Comparison of ENCODE assay signal across 30 cellular contexts in the genomic region with DNA sequence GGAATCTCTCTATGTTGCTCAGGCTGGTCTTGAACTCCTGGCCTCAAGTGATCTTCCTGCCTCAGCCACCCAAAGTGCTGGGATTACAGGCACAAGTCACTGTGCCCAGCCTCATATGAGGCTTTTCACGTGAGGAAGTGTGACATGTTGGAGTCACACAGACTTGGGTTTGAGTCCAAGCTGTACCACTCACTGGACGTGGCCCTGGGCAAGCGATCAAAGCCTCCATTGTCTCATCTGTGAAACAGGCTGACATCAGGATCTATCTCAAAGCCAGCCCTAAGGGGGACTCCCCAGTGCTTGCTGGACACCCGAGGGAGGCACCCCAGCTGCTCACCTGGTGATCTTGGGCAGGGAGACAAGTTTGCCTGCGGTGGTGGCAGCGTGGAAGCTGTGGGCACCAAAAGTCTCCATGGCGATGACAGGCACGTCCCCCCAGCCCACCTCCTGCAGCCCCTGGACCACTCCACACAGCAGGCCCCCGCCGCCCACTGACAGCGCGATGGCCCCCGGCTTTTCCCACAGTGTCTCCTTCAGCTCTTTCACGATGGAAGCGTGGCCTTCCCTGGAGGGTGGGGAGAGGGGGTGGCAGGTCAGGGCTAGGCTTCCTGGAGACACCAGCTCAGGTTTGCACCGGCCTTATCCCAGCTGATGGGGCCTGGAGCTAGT. TPM values are rescaled to one million over a fixed set of nuclear protein-coding genes. Genes with fewer than 3 reads are reported as not detected.
DNase-seq lines count a peak whose midpoint lies in the region; ATAC-seq, FAIRE-seq and TF ChIP-seq lines count a peak whose summit lies in the region.
"Had no signal": no experiment of that assay in that cellular context is flagged by ENCODE, and none has a peak within 500 bp of the region (broad histone marks: within the 10 kb centered on the region; RNA-seq: fewer than 3 reads in every experiment).

No MANE protein-coding gene starts in this region.

- POLR2A ChIA-PET in SK-N-SH (lab: Yijun Ruan, JAX): no interaction called here

- H3K4me3 Mint-ChIP-seq in nephron progenitor cell: no peak overlapping the region
- H3K4me3 Mint-ChIP-seq: B cell had no signal

- 33% methylated on average over 15 of the region's 16 CpGs for WGBS in SK-N-SH (ENCODE audit: low lambda C conversion rate)

- no peaks in the 10 kb centered on the region for H3K79me2 ChIP-seq in SK-N-SH (ENCODE audit: insufficient read depth)

- intact Hi-C loops in mucosa of descending colon (cut with DNase I, micrococcal nuclease): no loop called here

- no peaks in the 10 kb centered on the region for H4K20me1 ChIP-seq in SK-N-SH (ENCODE audit: insufficient read depth)

- H3K9ac ChIP-seq in SK-N-SH: no peak overlapping the region
- H3K9ac ChIP-seq: KMS-11 had no signal

- no peaks in the 10 kb centered on the region for H3K4me1 ChIP-seq in SK-N-SH (ENCODE audit: control insufficient read depth in 1 of 2, insufficient read depth in 2 of 2, low read depth in 1 of 2, low read length in 1 of 2)
- no peaks in the 10 kb centered on the region for H3K4me1 ChIP-seq in mucosa of descending colon (ENCODE audit: low read depth)
- H3K4me1 ChIP-seq: stomach, transverse colon had no signal

- ATAC-seq in mucosa of descending colon (peak; percentile 9), GM18867 (IDR thresholded peaks at IDR 0.05; ENCODE audit: unreplicated experiment) (no peak)

- no peaks in the 10 kb centered on the region for H3K4me1 Mint-ChIP-seq in nephron progenitor cell
- H3K4me1 Mint-ChIP-seq: B cell had no signal

- no peaks in the 10 kb centered on the region for H3K9me3 Mint-ChIP-seq in nephron progenitor cell

- no peaks in the 10 kb centered on the region for H3K9me3 ChIP-seq in SK-N-SH
- H3K9me3 ChIP-seq in mucosa of descending colon: no peaks in the 10 kb centered on the region
- H3K9me3 ChIP-seq: stomach, transverse colon had no signal

- H3K4me3 ChIP-seq in SK-N-SH (ENCODE audit: low read depth in 2 of 2, low read length in 1 of 2) (no peak overlapping the region), mucosa of descending colon (no peak overlapping the region)
- H3K4me3 ChIP-seq: skin epidermis, stomach, transverse colon had no signal

- no peak overlapping the region for H3K4me2 ChIP-seq in SK-N-SH
- H3K4me2 ChIP-seq: KMS-11 had no signal

- no peaks in the 10 kb centered on the region for H3K9me2 ChIP-seq in SK-N-SH

- H3F3A ChIP-seq in SK-N-SH (replicated peaks; ENCODE audit: insufficient read depth): no peaks in the 10 kb centered on the region

- DNase-seq in Ammon's horn (ENCODE audit: low spot score) (peak; percentile 79), SK-N-SH (peak; percentile 42), frontal cortex (ENCODE audit: low spot score in 2 of 2) (peak; percentile 49 to 50), mucosa of descending colon (no peak), NCI-H2196 treated with DMSO at 0.1 percent for 48 hours (lab: John Stamatoyannopoulos, UW; ENCODE audit: unreplicated experiment) (no peak), nephron progenitor cell (no peak)
- no peak for DNase-seq in stimulated activated CD4-positive, alpha-beta T cell treated with anti-CD3 and anti-CD28 coated beads, Interleukin-15, amount 100 ng/mL, for 24 hours
- DNase-seq: activated CD4-positive, alpha-beta T cell treated with anti-CD3 and anti-CD28 coated beads for 4 hours; activated effector memory CD4-positive, alpha-beta T cell treated with anti-CD3 and anti-CD28 coated beads, Interleukin-2, amount 50 U/mL, for 16 hours; activated T-cell treated with anti-CD3 and anti-CD28 coated beads, Interleukin-2, amount 50 U/mL, for 1 hour; COR-L47; DMS79; GF-D8; glutamatergic neuron; kidney glomerular epithelial cell; NCI-H2107; retina; stomach; T-helper 9 cell; transverse colon had no signal

- FAIRE-seq in frontal cortex (lab: Jason Lieb, UNC): no peak
- FAIRE-seq: endothelial cell of umbilical vein had no signal

- no peak overlapping the region for H3K27ac ChIP-seq in SK-N-SH (ENCODE audit: low read depth in 2 of 2, low read length in 1 of 2)
- H3K27ac ChIP-seq: KMS-11, skin epidermis, stomach, transverse colon, VCaP had no signal

- H2AFZ ChIP-seq in SK-N-SH (ENCODE audit: low read depth): no peak overlapping the region

- no peak for TF ChIP-seq CTCF in SK-N-SH (IDR thresholded peaks at IDR 0.05)
- TF ChIP-seq CTCF in mucosa of descending colon (IDR thresholded peaks at IDR 0.05): no peak
- TF ChIP-seq CTCF in nephron progenitor cell (IDR thresholded peaks at IDR 0.05): no peak

- no peaks in the 10 kb centered on the region for H3K36me3 ChIP-seq in SK-N-SH (replicated peaks in 1 of 2; ENCODE audit: control insufficient read depth in 1 of 2, insufficient read depth in 2 of 2, low read length in 1 of 2)
- H3K36me3 ChIP-seq in mucosa of descending colon (ENCODE audit: low read depth): no peaks in the 10 kb centered on the region
- H3K36me3 ChIP-seq: stomach, transverse colon had no signal

- no peaks in the 10 kb centered on the region for H3K27me3 ChIP-seq in SK-N-SH (ENCODE audit: insufficient read depth)

- H3K27ac Mint-ChIP-seq in nephron progenitor cell: no peak overlapping the region
- H3K27ac Mint-ChIP-seq: B cell had no signal

- CTCF ChIA-PET in SK-N-SH (lab: Yijun Ruan, JAX): no interaction called here

- no peaks in the 10 kb centered on the region for H3K36me3 Mint-ChIP-seq in nephron progenitor cell (ENCODE audit: low read depth)

- TF ChIP-seq EP300 in SK-N-SH (IDR thresholded peaks at IDR 0.05; ENCODE audit: borderline replicate concordance in 1 of 2, low read depth in 1 of 2, low read length in 1 of 2): no peak

- peaks cover 8% of the 10 kb centered on the region for H3K27me3 Mint-ChIP-seq in nephron progenitor cell (ENCODE audit: low read depth, poor library complexity)

- TF ChIP-seq RAD21 in SK-N-SH (IDR thresholded peaks at IDR 0.05; ENCODE audit: low read length): no peak

TF ChIP-seq in SK-N-SH, 30 proteins besides CTCF, POLR2A, EP300 and RAD21 (continues in another document):
- TF ChIP-seq, protein P1, sequence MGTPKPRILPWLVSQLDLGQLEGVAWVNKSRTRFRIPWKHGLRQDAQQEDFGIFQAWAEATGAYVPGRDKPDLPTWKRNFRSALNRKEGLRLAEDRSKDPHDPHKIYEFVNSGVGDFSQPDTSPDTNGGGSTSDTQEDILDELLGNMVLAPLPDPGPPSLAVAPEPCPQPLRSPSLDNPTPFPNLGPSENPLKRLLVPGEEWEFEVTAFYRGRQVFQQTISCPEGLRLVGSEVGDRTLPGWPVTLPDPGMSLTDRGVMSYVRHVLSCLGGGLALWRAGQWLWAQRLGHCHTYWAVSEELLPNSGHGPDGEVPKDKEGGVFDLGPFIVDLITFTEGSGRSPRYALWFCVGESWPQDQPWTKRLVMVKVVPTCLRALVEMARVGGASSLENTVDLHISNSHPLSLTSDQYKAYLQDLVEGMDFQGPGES (IDR thresholded peaks at IDR 0.05; ENCODE audit: low read depth, low read length): no peak
- TF ChIP-seq NRF1 (IDR thresholded peaks at IDR 0.05; ENCODE audit: low read depth, low read length) (no peak), ELF1 (IDR thresholded peaks at IDR 0.05) (no peak), FOXJ3 (CRISPR knock-in tag; IDR thresholded peaks at IDR 0.05) (no peak), RCOR1 (IDR thresholded peaks at IDR 0.05; ENCODE audit: low read length) (no peak), NFIC (IDR thresholded peaks at IDR 0.05; ENCODE audit: borderline replicate concordance) (no peak), CHD2 (IDR thresholded peaks at IDR 0.05; ENCODE audit: low read length, partially characterized antibody) (no peak), GABPA (IDR thresholded peaks at IDR 0.05; ENCODE audit: low read depth) (no peak), RFX5 (IDR thresholded peaks at IDR 0.05; ENCODE audit: low read length) (no peak), POLR2AphosphoS5 (IDR thresholded peaks at IDR 0.05; ENCODE audit: low read depth, low read length) (no peak)
- TF ChIP-seq, protein P2, sequence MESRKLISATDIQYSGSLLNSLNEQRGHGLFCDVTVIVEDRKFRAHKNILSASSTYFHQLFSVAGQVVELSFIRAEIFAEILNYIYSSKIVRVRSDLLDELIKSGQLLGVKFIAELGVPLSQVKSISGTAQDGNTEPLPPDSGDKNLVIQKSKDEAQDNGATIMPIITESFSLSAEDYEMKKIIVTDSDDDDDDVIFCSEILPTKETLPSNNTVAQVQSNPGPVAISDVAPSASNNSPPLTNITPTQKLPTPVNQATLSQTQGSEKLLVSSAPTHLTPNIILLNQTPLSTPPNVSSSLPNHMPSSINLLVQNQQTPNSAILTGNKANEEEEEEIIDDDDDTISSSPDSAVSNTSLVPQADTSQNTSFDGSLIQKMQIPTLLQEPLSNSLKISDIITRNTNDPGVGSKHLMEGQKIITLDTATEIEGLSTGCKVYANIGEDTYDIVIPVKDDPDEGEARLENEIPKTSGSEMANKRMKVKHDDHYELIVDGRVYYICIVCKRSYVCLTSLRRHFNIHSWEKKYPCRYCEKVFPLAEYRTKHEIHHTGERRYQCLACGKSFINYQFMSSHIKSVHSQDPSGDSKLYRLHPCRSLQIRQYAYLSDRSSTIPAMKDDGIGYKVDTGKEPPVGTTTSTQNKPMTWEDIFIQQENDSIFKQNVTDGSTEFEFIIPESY (IDR thresholded peaks at IDR 0.05; ENCODE audit: borderline replicate concordance, low read depth): no peak
- TF ChIP-seq, protein P3, sequence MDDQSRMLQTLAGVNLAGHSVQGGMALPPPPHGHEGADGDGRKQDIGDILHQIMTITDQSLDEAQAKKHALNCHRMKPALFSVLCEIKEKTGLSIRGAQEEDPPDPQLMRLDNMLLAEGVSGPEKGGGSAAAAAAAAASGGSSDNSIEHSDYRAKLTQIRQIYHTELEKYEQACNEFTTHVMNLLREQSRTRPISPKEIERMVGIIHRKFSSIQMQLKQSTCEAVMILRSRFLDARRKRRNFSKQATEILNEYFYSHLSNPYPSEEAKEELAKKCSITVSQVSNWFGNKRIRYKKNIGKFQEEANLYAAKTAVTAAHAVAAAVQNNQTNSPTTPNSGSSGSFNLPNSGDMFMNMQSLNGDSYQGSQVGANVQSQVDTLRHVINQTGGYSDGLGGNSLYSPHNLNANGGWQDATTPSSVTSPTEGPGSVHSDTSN (IDR thresholded peaks at IDR 0.05): no peak

RNA-seq across cellular contexts. Expression of a gene that starts 6.7 kb away (rescaled TPM):
- 0.08 and 0.10 TPM in 2 replicates for polyA plus RNA-seq in SK-N-SH (2012; rRNA removed)
- polyA plus RNA-seq in SK-N-SH (2012; cell fraction: cytosol; rRNA removed): 0.03 and 0.06 TPM in 2 replicates
- polyA plus RNA-seq in SK-N-SH (2012; cell fraction: nucleus; rRNA removed): 0.04 and 0.10 TPM in 2 replicates
- total RNA-seq in frontal cortex (not detected), mucosa of descending colon (1 to 10 TPM in 2 of 3 donors, under 1 TPM in 1; 0.44 to 3.9 (median 3.2) TPM)
- total RNA-seq: A172; activated CD8-positive, alpha-beta memory T cell treated with anti-CD3 and anti-CD28 coated beads for 36 hours; B cell; endothelial cell of umbilical vein; lung microvascular endothelial cell; myocyte had no signal
- polyA plus RNA-seq: endothelial cell of umbilical vein had no signal

RNA-seq across cellular contexts. Expression of a gene that starts 25.2 kb away (rescaled TPM):
- polyA plus RNA-seq in SK-N-SH (2012; rRNA removed): 32.4 and 33.7 TPM in 2 replicates
- polyA plus RNA-seq in SK-N-SH (2012; cell fraction: cytosol; rRNA removed): 16.7 and 24.6 TPM in 2 replicates
- polyA plus RNA-seq in SK-N-SH (2012; cell fraction: nucleus; rRNA removed): 28.1 and 36.0 TPM in 2 replicates
- total RNA-seq in frontal cortex (0.82 TPM), mucosa of descending colon (10 to 100 TPM in 2 of 3 donors, 1 to 10 TPM in 1; 9.4 to 24.0 (median 15.7) TPM)
- total RNA-seq: activated CD8-positive, alpha-beta memory T cell treated with anti-CD3 and anti-CD28 coated beads for 36 hours had no signal

RNA-seq across cellular contexts. Expression of a gene that starts 38.6 kb away (rescaled TPM):
- 12.1 and 15.2 TPM in 2 replicates for polyA plus RNA-seq in SK-N-SH (2012; rRNA removed)
- 12.0 and 14.6 TPM in 2 replicates for polyA plus RNA-seq in SK-N-SH (2012; cell fraction: cytosol; rRNA removed)
- 17.4 and 19.8 TPM in 2 replicates for polyA plus RNA-seq in SK-N-SH (2012; cell fraction: nucleus; rRNA removed)
- 5.7 TPM for total RNA-seq in frontal cortex
- total RNA-seq in mucosa of descending colon: 10 to 100 TPM; 14.3 to 27.8 (median 25.9) TPM

Comparison
In these comparisons a context has a peak if more than half of its experiments do, and no peak if none do; other contexts are left out.
1. DNase-seq: peak in Ammon's horn (single experiment), SK-N-SH (single experiment) and frontal cortex (2 of 2); none in mucosa of descending colon (0 of 3), stimulated activated CD4-positive, alpha-beta T cell treated with anti-CD3 and anti-CD28 coated beads, Interleukin-15, amount 100 ng/mL, for 24 hours (single experiment), NCI-H2196 treated with DMSO at 0.1 percent for 48 hours (single experiment) and nephron progenitor cell (single experiment).